ENCODE assay signal across 14 cellular contexts in the genomic region with DNA sequence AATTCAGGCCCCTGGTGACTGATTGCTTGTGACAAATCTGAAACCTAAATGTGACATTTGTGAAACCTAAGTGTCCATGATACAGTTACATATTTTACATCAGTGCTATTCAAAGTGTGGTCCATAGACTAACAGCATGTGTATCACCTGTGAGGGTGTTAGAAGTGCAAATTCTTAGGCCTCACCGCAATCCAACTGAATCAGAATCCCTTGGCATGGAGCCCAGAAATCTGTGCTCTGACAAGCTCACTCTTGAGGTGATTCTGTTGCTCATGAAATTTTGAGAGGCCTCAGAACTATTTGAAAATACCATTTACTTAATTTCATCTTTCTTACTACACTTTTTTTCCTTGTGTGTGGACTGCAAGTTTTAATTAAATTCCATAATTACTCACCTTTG.
A peak's percentile ranks its signal among the peaks of the same experiment; 100 is the strongest.
DNase-seq lines count a peak whose midpoint lies in the region; ATAC-seq and TF ChIP-seq lines count a peak whose summit lies in the region.
"Had no signal": no experiment of that assay in that cellular context is flagged by ENCODE, and none has a peak within 500 bp of the region (broad histone marks: within the 10 kb centered on the region; RNA-seq: fewer than 3 reads in every experiment).

No MANE protein-coding gene starts in this region.

- H3K9me3 Mint-ChIP-seq in endodermal cell = peaks cover 5% of the 10 kb centered on the region

- H3K36me3 Mint-ChIP-seq in endodermal cell (ENCODE audit: low read depth) = no peaks in the 10 kb centered on the region
- H3K36me3 Mint-ChIP-seq: natural killer cell had no signal

- no peaks in the 10 kb centered on the region for H3K27me3 Mint-ChIP-seq in endodermal cell (ENCODE audit: insufficient read depth)

- no peak overlapping the region for H3K9ac ChIP-seq in endodermal cell (ENCODE audit: extremely low read depth, low read length, poor library complexity, severe bottlenecking)

- no peak for TF ChIP-seq POLR2A in Peyer's patch (IDR thresholded peaks at IDR 0.05)

- H3K27ac Mint-ChIP-seq in endodermal cell = no peak overlapping the region
- H3K27ac Mint-ChIP-seq: natural killer cell had no signal

- peaks cover 5% of the 10 kb centered on the region; the same call in 1 of the 2 replicates for H3K4me1 ChIP-seq in SJCRH30
- H3K4me1 ChIP-seq in endodermal cell (ENCODE audit: control insufficient read depth, insufficient read depth, low read length) = peaks cover 6% of the 10 kb centered on the region
- H3K4me1 ChIP-seq in Peyer's patch = no peaks in the 10 kb centered on the region
- H3K4me1 ChIP-seq: vagina had no signal

- H3K4me1 Mint-ChIP-seq in endodermal cell = peaks cover 18% of the 10 kb centered on the region
- H3K4me1 Mint-ChIP-seq: natural killer cell had no signal

- no peak overlapping the region for H3K4me3 ChIP-seq in SJCRH30
- no peak overlapping the region for H3K4me3 ChIP-seq in kidney epithelial cell (ENCODE audit: low read depth, low read length)
- no peak overlapping the region for H3K4me3 ChIP-seq in endodermal cell (ENCODE audit: low read length)
- H3K4me3 ChIP-seq in Peyer's patch = no peak overlapping the region
- H3K4me3 ChIP-seq: PC-9, smooth muscle cell, vagina had no signal

- H3K9me3 ChIP-seq in SJCRH30 (replicated peaks) (no peaks in the 10 kb centered on the region), endodermal cell (ENCODE audit: control insufficient read depth, low read length) (no peaks in the 10 kb centered on the region), Peyer's patch (no peaks in the 10 kb centered on the region)
- H3K9me3 ChIP-seq: vagina had no signal

- TF ChIP-seq CTCF in kidney epithelial cell (IDR thresholded peaks at IDR 0.05; ENCODE audit: insufficient read depth, low read length, poor library complexity, severe bottlenecking) (no peak), endodermal cell (conservative IDR thresholded peaks at IDR 0.05) (no peak), Peyer's patch (IDR thresholded peaks at IDR 0.05) (no peak)

- 92 to 100% methylated on average over 1 of the region's 1 CpG for WGBS in endodermal cell (ENCODE audit: insufficient coverage in 1 of 2, insufficient read length in 1 of 2), 2 experiments

- no peak overlapping the region for H3K4me3 Mint-ChIP-seq in endodermal cell
- H3K4me3 Mint-ChIP-seq: natural killer cell had no signal

- no peak for ATAC-seq in HG02938 (IDR thresholded peaks at IDR 0.05; ENCODE audit: unreplicated experiment)
- ATAC-seq: natural killer cell had no signal

- no peak overlapping the region for H3K27ac ChIP-seq in SJCRH30
- no peak overlapping the region for H3K27ac ChIP-seq in endodermal cell (ENCODE audit: low read depth, low read length)
- H3K27ac ChIP-seq in Peyer's patch = no peak overlapping the region
- H3K27ac ChIP-seq: PC-9, vagina, VCaP had no signal

- no peaks in the 10 kb centered on the region for H3K27me3 ChIP-seq in SJCRH30
- H3K27me3 ChIP-seq in kidney epithelial cell (ENCODE audit: control insufficient read depth, insufficient read depth, low read length) = no peaks in the 10 kb centered on the region
- no peaks in the 10 kb centered on the region for H3K27me3 ChIP-seq in endodermal cell (ENCODE audit: control insufficient read depth, insufficient read depth, low read length, poor library complexity, severe bottlenecking)
- no peaks in the 10 kb centered on the region for H3K27me3 ChIP-seq in Peyer's patch
- H3K27me3 ChIP-seq: vagina had no signal

- DNase-seq in DMS79 treated with DMSO at 0.1 percent for 48 hours (lab: John Stamatoyannopoulos, UW) = peak; percentile 79
- DNase-seq in LoVo (ENCODE audit: low spot score) = peak; percentile 2
- DNase-seq in SJCRH30 = peak; percentile 58 to 77
- peak; percentile 52 for DNase-seq in kidney epithelial cell (ENCODE audit: low read depth)
- no peak for DNase-seq in activated naive CD4-positive, alpha-beta T cell (lab: John Stamatoyannopoulos, UW)
- no peak for DNase-seq in endodermal cell
- no peak for DNase-seq in Peyer's patch
- DNase-seq: Kasumi-1, natural killer cell had no signal

- no peaks in the 10 kb centered on the region for H3K36me3 ChIP-seq in SJCRH30
- no peaks in the 10 kb centered on the region for H3K36me3 ChIP-seq in kidney epithelial cell (ENCODE audit: control insufficient read depth, insufficient read depth, low read length)
- H3K36me3 ChIP-seq in endodermal cell (ENCODE audit: control insufficient read depth, insufficient read depth, low read length) = no peaks in the 10 kb centered on the region
- H3K36me3 ChIP-seq in Peyer's patch = no peaks in the 10 kb centered on the region
- H3K36me3 ChIP-seq: vagina had no signal

Comparison
In these comparisons a context has a peak if more than half of its experiments do, and no peak if none do; other contexts are left out.
1. DNase-seq: peak in DMS79 treated with DMSO at 0.1 percent for 48 hours (single experiment), LoVo (single experiment), SJCRH30 (2 of 2) and kidney epithelial cell (single experiment); none in activated naive CD4-positive, alpha-beta T cell (0 of 4), endodermal cell (single experiment) and Peyer's patch (0 of 3).